Comparison of ENCODE assay signal across 21 cellular contexts in genomic region chr15:77856718-77857346, GRCh38.
DNase-seq lines count a peak whose midpoint lies in the region; ATAC-seq, FAIRE-seq and TF ChIP-seq lines count a peak whose summit lies in the region.
"Had no signal": no experiment of that assay in that cellular context is flagged by ENCODE, and none has a peak within 500 bp of the region (broad histone marks: within the 10 kb centered on the region; RNA-seq: fewer than 3 reads in every experiment).

No MANE protein-coding gene starts in this region.

- DNase-seq in right lobe of liver (peak in 2 of 3 donors; percentile 5 to 28), HepG2 (ENCODE audit: low spot score) (no peak), RWPE1 (ENCODE audit: low spot score) (no peak), kidney (peak; percentile 35), spleen (peak; percentile 29), GM23248 (no peak), GM03348 (ENCODE audit: low spot score) (no peak), osteoblast (ENCODE audit: insufficient read length, low spot score, missing footprints) (no peak)
- DNase-seq: ACHN; Calu3; CD4-positive, alpha-beta T cell; DMS79 treated with DMSO at 0.1 percent for 48 hours; Kasumi-1; NCI-H1417; NCI-H2081; NCI-H2227 treated with DMSO at 0.1 percent for 48 hours; NCI-H82; SHP77 had no signal

- H3K27me3 ChIP-seq in right lobe of liver (no peaks in the 10 kb centered on the region), HepG2 (ENCODE audit: control insufficient read depth in 1 of 2, insufficient read depth in 2 of 2, low read length in 2 of 2) (peaks cover 0 to 23% of the 10 kb centered on the region in 2 experiments; a peak in 2 of 5 replicates), spleen (replicated peaks in 1 of 7) (peaks cover 0 to 14% (median 0%) of the 10 kb centered on the region in 7 donors), GM23248 (replicated peaks; ENCODE audit: insufficient read depth) (peaks cover 52% of the 10 kb centered on the region), osteoblast (ENCODE audit: insufficient read depth, low read length) (peaks cover 53% of the 10 kb centered on the region)

- no peak for TF ChIP-seq EP300 in HepG2 (IDR thresholded peaks at IDR 0.05; ENCODE audit: low read depth in 2 of 2, low read length in 2 of 2)
- no peak for TF ChIP-seq EP300 in HepG2 (CRISPR knock-in tag; IDR thresholded peaks at IDR 0.05; ENCODE audit: borderline replicate concordance)

- WGBS in right lobe of liver (ENCODE audit: insufficient coverage, low coverage, low lambda C conversion rate, missing lambda C conversion rate), result 33% methylated on average over 1 of the region's 1 CpG
- 17% methylated on average over 1 of the region's 1 CpG for WGBS in HepG2 (ENCODE audit: low lambda C conversion rate)
- 45 to 65% (median 56%) methylated on average over 1 of the region's 1 CpG for WGBS in spleen, 5 donors
- 0 to 19% methylated on average over 1 of the region's 1 CpG for WGBS in GM23248 (ENCODE audit: low coverage in 1 of 2, low lambda C conversion rate in 2 of 2, missing lambda C conversion rate in 2 of 2), 2 experiments

- no peak for ATAC-seq in right lobe of liver
- no peak for ATAC-seq in HepG2
- ATAC-seq: HCT116 had no signal

- no peaks in the 10 kb centered on the region for H3K9me2 ChIP-seq in GM23248 (ENCODE audit: insufficient read depth)

- H3K9ac ChIP-seq in HepG2 (ENCODE audit: insufficient read depth, low read depth, low read length) (no peak overlapping the region), kidney (ENCODE audit: low read length in 2 of 2) (no peak overlapping the region), GM23248 (no peak overlapping the region)

- H3K9me3 ChIP-seq in right lobe of liver (no peaks in the 10 kb centered on the region), HepG2 (ENCODE audit: low read length) (no peaks in the 10 kb centered on the region), kidney (ENCODE audit: control insufficient read depth in 1 of 2, low read length in 2 of 2) (no peaks in the 10 kb centered on the region), spleen (no peaks in the 10 kb centered on the region), GM23248 (ENCODE audit: low read depth) (no peaks in the 10 kb centered on the region), osteoblast (ENCODE audit: low read depth, low read length) (no peaks in the 10 kb centered on the region)

- H3K4me3 ChIP-seq in right lobe of liver (no peak overlapping the region), HepG2 (replicated peaks in 1 of 3; ENCODE audit: insufficient read depth in 1 of 3, low read depth in 2 of 3, low read length in 3 of 3) (no peak overlapping the region), kidney (ENCODE audit: low read length in 2 of 2) (no peak overlapping the region), spleen (no peak overlapping the region), GM23248 (no peak overlapping the region), osteoblast (ENCODE audit: insufficient read depth, low read length) (no peak overlapping the region)

- TF ChIP-seq POLR2A in right lobe of liver (IDR thresholded peaks at IDR 0.05) (no peak), HepG2 (IDR thresholded peaks at IDR 0.05; ENCODE audit: insufficient read depth in 1 of 2, low read depth in 2 of 2, low read length in 2 of 2) (no peak), spleen (IDR thresholded peaks at IDR 0.05) (no peak)

- CTCF ChIA-PET in HepG2 (lab: Yijun Ruan, JAX; ENCODE audit: low intra/inter-chr PET ratio, low total read pairs) (no interaction called here), RWPE1 (lab: Yijun Ruan, JAX) (interaction anchor here (0.6 to 1.0 kb wide), 3 partner anchors 14 to 831 kb away, joined by 3 to 7 read pairs (median 3); no protein-coding TSS in a partner anchor)

- in situ Hi-C loops in HepG2 (cut with HindIII; ENCODE audit: extremely low pct_ligation_motif_present, low pct_unique_long_range_greater_than_20kb) (no loop called here), GM23248 (cut with MboI) (no loop called here)

- H3F3A ChIP-seq in GM23248 (ENCODE audit: insufficient read depth), result no peaks in the 10 kb centered on the region

- FAIRE-seq in HepG2 (lab: Jason Lieb, UNC), result no peak
- no peak for FAIRE-seq in kidney (lab: Jason Lieb, UNC)
- FAIRE-seq: G401.6, GM12892 had no signal

- POLR2A ChIA-PET in HepG2 (lab: Yijun Ruan, JAX) (no interaction called here), RWPE1 (lab: Yijun Ruan, JAX; ENCODE audit: low non-redundant PET) (no interaction called here)

- no peak overlapping the region for H3K27ac ChIP-seq in right lobe of liver
- H3K27ac ChIP-seq in HepG2 (ENCODE audit: extremely low read length, insufficient read depth, low read length), result no peak overlapping the region
- H3K27ac ChIP-seq in RWPE1, result peak overlapping the region; percentile 41
- H3K27ac ChIP-seq in kidney (ENCODE audit: low read depth in 2 of 2, low read length in 2 of 2), result no peak overlapping the region
- no peak overlapping the region for H3K27ac ChIP-seq in spleen
- H3K27ac ChIP-seq in GM23248, result no peak overlapping the region
- no peak overlapping the region for H3K27ac ChIP-seq in osteoblast (ENCODE audit: low read depth, low read length)

- H3K36me3 ChIP-seq in right lobe of liver (no peaks in the 10 kb centered on the region), HepG2 (replicated peaks in 1 of 2; ENCODE audit: control insufficient read depth in 1 of 2, insufficient read depth in 2 of 2, low read length in 2 of 2) (no peaks in the 10 kb centered on the region), kidney (ENCODE audit: control insufficient read depth in 1 of 2, insufficient read depth in 2 of 2, low read length in 2 of 2) (no peaks in the 10 kb centered on the region), spleen (no peaks in the 10 kb centered on the region), GM23248 (ENCODE audit: low read depth) (no peaks in the 10 kb centered on the region), osteoblast (ENCODE audit: insufficient read depth, low read length) (no peaks in the 10 kb centered on the region)

- TF ChIP-seq RAD21 in HepG2 (CRISPR knock-in tag; IDR thresholded peaks at IDR 0.05), result no peak

- H2AFZ ChIP-seq in HepG2 (ENCODE audit: low read length), result no peak overlapping the region
- no peak overlapping the region for H2AFZ ChIP-seq in GM23248
- H2AFZ ChIP-seq in osteoblast (ENCODE audit: low read length), result no peak overlapping the region

- intact Hi-C loops in right lobe of liver (cut with DNase I) (no loop called here), HepG2 (cut with micrococcal nuclease; ENCODE audit: unreplicated experiment) (no loop called here), kidney (cut with DNase I) (no loop called here), spleen (cut with DNase I; ENCODE audit: low total_unique reads) (no loop called here)

- no TSS peak for BruUV-seq in HepG2 (replicated peaks; lab: Mats Ljungman, UMichigan)

- H3K4me1 ChIP-seq in right lobe of liver (no peaks in the 10 kb centered on the region), HepG2 (ENCODE audit: insufficient read depth, low read length) (peaks cover 11% of the 10 kb centered on the region), kidney (ENCODE audit: control insufficient read depth in 1 of 2, insufficient read depth in 1 of 2, low read depth in 1 of 2, low read length in 2 of 2) (peaks cover 0 to 2% of the 10 kb centered on the region in 2 donors), spleen (no peaks in the 10 kb centered on the region), GM23248 (ENCODE audit: insufficient read depth) (no peaks in the 10 kb centered on the region), osteoblast (ENCODE audit: insufficient read depth, low read length) (no peaks in the 10 kb centered on the region)

- H3K4me2 ChIP-seq in HepG2 (ENCODE audit: low read depth, low read length) (no peak overlapping the region), GM23248 (ENCODE audit: unreplicated experiment) (no peak overlapping the region), osteoblast (ENCODE audit: insufficient read depth, low read length) (no peak overlapping the region)

- no peaks in the 10 kb centered on the region for H4K20me1 ChIP-seq in HepG2 (ENCODE audit: insufficient read depth, low read length)
- no peaks in the 10 kb centered on the region for H4K20me1 ChIP-seq in GM23248 (ENCODE audit: insufficient read depth)
- H4K20me1 ChIP-seq in osteoblast (ENCODE audit: insufficient read depth, low read length), result no peaks in the 10 kb centered on the region

- no peaks in the 10 kb centered on the region for H3K79me2 ChIP-seq in HepG2 (ENCODE audit: insufficient read depth, low read length)
- no peaks in the 10 kb centered on the region for H3K79me2 ChIP-seq in GM23248 (ENCODE audit: insufficient read depth)
- no peaks in the 10 kb centered on the region for H3K79me2 ChIP-seq in osteoblast (ENCODE audit: insufficient read depth, low read length)

- TF ChIP-seq CTCF in right lobe of liver (IDR thresholded peaks at IDR 0.05) (no peak), HepG2 (CRISPR knock-in tag; IDR thresholded peaks at IDR 0.05) (no peak), RWPE1 (conservative IDR thresholded peaks at IDR 0.05; ENCODE audit: low read depth) (no peak), kidney (IDR thresholded peaks at IDR 0.05; ENCODE audit: borderline replicate concordance, extremely low read depth, insufficient read depth) (no peak), spleen (IDR thresholded peaks at IDR 0.05 in 8 of 11, conservative IDR thresholded peaks at IDR 0.05 in 3 of 11) (no peak), osteoblast (IDR thresholded peaks at IDR 0.05; ENCODE audit: extremely low read depth, low read depth, low read length) (no peak)

TF ChIP-seq in HepG2, 621 proteins besides CTCF, POLR2A, EP300 and RAD21 (continues in another document):
- no peak for TF ChIP-seq ZNF451 (CRISPR knock-in tag; IDR thresholded peaks at IDR 0.05)
- TF ChIP-seq ZNF850 (CRISPR knock-in tag; conservative IDR thresholded peaks at IDR 0.05), result no peak
- TF ChIP-seq ZNF530 (CRISPR knock-in tag; IDR thresholded peaks at IDR 0.05; ENCODE audit: low read depth), result no peak
- no peak for TF ChIP-seq RFX3 (CRISPR knock-in tag; IDR thresholded peaks at IDR 0.05)
- no peak for TF ChIP-seq TCF7L2 (IDR thresholded peaks at IDR 0.05; ENCODE audit: low read depth, low read length)
- no peak for TF ChIP-seq MXI1 (IDR thresholded peaks at IDR 0.05; ENCODE audit: borderline replicate concordance, low read depth, low read length)
- no peak for TF ChIP-seq BHLHE40 (IDR thresholded peaks at IDR 0.05; ENCODE audit: low read length)
- TF ChIP-seq ZNF562 (CRISPR knock-in tag; IDR thresholded peaks at IDR 0.05; ENCODE audit: borderline replicate concordance), result no peak
- TF ChIP-seq KDM3A (CRISPR knock-in tag; IDR thresholded peaks at IDR 0.05; ENCODE audit: low read depth), result no peak
- TF ChIP-seq FOXM1 (CRISPR knock-in tag; IDR thresholded peaks at IDR 0.05), result no peak
- no peak for TF ChIP-seq TERF1 (CRISPR knock-in tag; IDR thresholded peaks at IDR 0.05)

Comparison
In these comparisons a context has a peak if more than half of its experiments do, and no peak if none do; other contexts are left out.
1. DNase-seq: peak in right lobe of liver (2 of 3), kidney (single experiment) and spleen (single experiment); none in HepG2 (single experiment), RWPE1 (single experiment), GM23248 (single experiment), GM03348 (single experiment) and osteoblast (single experiment).